ENCODE assay signal across 13 cellular contexts in genomic region chr9:18976368-18977238, GRCh38. TPM values are rescaled to one million over a fixed set of nuclear protein-coding genes. Genes with fewer than 3 reads are reported as not detected.
A peak's percentile ranks its signal among the peaks of the same experiment; 100 is the strongest.
DNase-seq lines count a peak whose midpoint lies in the region; ATAC-seq, FAIRE-seq and TF ChIP-seq lines count a peak whose summit lies in the region.
"Had no signal": no experiment of that assay in that cellular context is flagged by ENCODE, and none has a peak within 500 bp of the region (broad histone marks: within the 10 kb centered on the region; RNA-seq: fewer than 3 reads in every experiment).

No MANE protein-coding gene starts in this region.

- peak; percentile 13 for FAIRE-seq in HTR-8/SVneo (lab: Jason Lieb, UNC)

- no peak for TF ChIP-seq CTCF in AG04450 (IDR thresholded peaks at IDR 0.05; ENCODE audit: low read depth, low read length)

- H3K36me3 ChIP-seq in adipocyte (ENCODE audit: control insufficient read depth, insufficient read depth, low read length, severe bottlenecking), result no peaks in the 10 kb centered on the region
- no peaks in the 10 kb centered on the region for H3K36me3 ChIP-seq in effector memory CD4-positive, alpha-beta T cell (ENCODE audit: control insufficient read depth, insufficient read depth, low read length)
- H3K36me3 ChIP-seq: right atrium auricular region had no signal

- H3K27me3 ChIP-seq in AG04450 (ENCODE audit: control insufficient read depth, insufficient read depth, low read length) (peaks cover 18% of the 10 kb centered on the region), adipocyte (replicated peaks; ENCODE audit: control insufficient read depth, insufficient read depth, low read length) (peaks cover 7% of the 10 kb centered on the region)
- H3K27me3 ChIP-seq in effector memory CD4-positive, alpha-beta T cell (replicated peaks; ENCODE audit: control insufficient read depth, insufficient read depth, low read length, poor library complexity, severe bottlenecking), result no peaks in the 10 kb centered on the region
- H3K27me3 ChIP-seq: right atrium auricular region had no signal

- no peak overlapping the region for H3K27ac ChIP-seq in AG04450 (ENCODE audit: low read depth, low read length)
- no peak overlapping the region for H3K27ac ChIP-seq in effector memory CD4-positive, alpha-beta T cell (ENCODE audit: insufficient read depth, low read length, poor library complexity, severe bottlenecking)
- H3K27ac ChIP-seq: right atrium auricular region had no signal

- DNase-seq in AG04450 (ENCODE audit: low read depth, low spot score), result peak; percentile 74
- peak; percentile 63 for DNase-seq in HTR-8/SVneo (ENCODE audit: insufficient read length, low spot score)
- peak; percentile 70 for DNase-seq in adipocyte (ENCODE audit: low read depth)
- peak; percentile 43 for DNase-seq in kidney glomerular epithelial cell (lab: John Stamatoyannopoulos, UW)
- DNase-seq in NCI-H1436 (lab: John Stamatoyannopoulos, UW), result no peak
- no peak for DNase-seq in NCI-H2171 (lab: John Stamatoyannopoulos, UW)
- DNase-seq in effector memory CD4-positive, alpha-beta T cell, result no peak
- DNase-seq: activated naive CD4-positive, alpha-beta T cell treated with Interleukin-2 at 50 U/mL for 16 hours; CD4-positive, alpha-beta memory T cell; hypothalamus; NCI-H1436 treated with DMSO at 0.1 percent for 48 hours had no signal

- ATAC-seq in HG02763 (IDR thresholded peaks at IDR 0.05; ENCODE audit: unreplicated experiment), result no peak

- H3K4me3 ChIP-seq in AG04450 (ENCODE audit: low read depth, low read length) (peak overlapping the region; percentile 23; the same call in 1 of the 2 replicates), adipocyte (ENCODE audit: low read length) (peak overlapping the region; percentile 61)
- H3K4me3 ChIP-seq in effector memory CD4-positive, alpha-beta T cell (ENCODE audit: insufficient read depth, low read depth, low read length, poor library complexity, severe bottlenecking), result no peak overlapping the region

- peak overlapping the region; percentile 65 for H3K9ac ChIP-seq in adipocyte (ENCODE audit: low read length)

- H3K9me3 ChIP-seq in AG04450 (ENCODE audit: control insufficient read depth, insufficient read depth, low read length) (no peaks in the 10 kb centered on the region), adipocyte (ENCODE audit: control insufficient read depth, low read length) (no peaks in the 10 kb centered on the region)
- no peaks in the 10 kb centered on the region for H3K9me3 ChIP-seq in effector memory CD4-positive, alpha-beta T cell (ENCODE audit: control insufficient read depth, low read length)
- H3K9me3 ChIP-seq: right atrium auricular region had no signal

- CTCF ChIA-PET in AG04450 (lab: Charles Lee), result interaction anchor here (1.0 to 1.1 kb wide), 3 partner anchors 534 to 764 kb away, joined by 3 read pairs; no protein-coding TSS in a partner anchor

- POLR2A ChIA-PET in AG04450 (lab: Yijun Ruan, JAX), result interaction anchor here (0.5 to 1.2 kb wide), 4 partner anchors 113 to 1736 kb away, joined by 3 to 4 read pairs (median 4); no protein-coding TSS in a partner anchor

- peaks cover 33% of the 10 kb centered on the region for H3K4me1 ChIP-seq in adipocyte (ENCODE audit: control insufficient read depth, insufficient read depth, low read length)
- H3K4me1 ChIP-seq in effector memory CD4-positive, alpha-beta T cell (ENCODE audit: control insufficient read depth, insufficient read depth, low read length, poor library complexity, severe bottlenecking), result no peaks in the 10 kb centered on the region
- H3K4me1 ChIP-seq: right atrium auricular region had no signal

RNA-seq across cellular contexts. Expression of gene SAXO1, which starts 56.4 kb away (rescaled TPM):
- polyA plus RNA-seq in AG04450 (2011; rRNA removed), result 0.01 TPM in 1 of 2 replicates, not detected in the other
- polyA minus RNA-seq in AG04450 (2011; rRNA and poly(A)+ RNA removed), result 0.09 TPM in 1 of 2 replicates, not detected in the other

Comparison
In these comparisons a context has a peak if more than half of its experiments do, and no peak if none do; other contexts are left out.
1. DNase-seq: peak in AG04450 (single experiment), HTR-8/SVneo (single experiment), adipocyte (single experiment) and kidney glomerular epithelial cell (single experiment); none in NCI-H1436 (single experiment), NCI-H2171 (single experiment) and effector memory CD4-positive, alpha-beta T cell (0 of 3).